ENCODE assay signal across 8 cellular contexts in genomic region chr14:50040401-50040775, GRCh38.
DNase-seq lines count a peak whose midpoint lies in the region; ATAC-seq lines count a peak whose summit lies in the region.

No MANE protein-coding gene starts in this region.

- H3K36me3 Mint-ChIP-seq in activated naive CD8-positive, alpha-beta T cell treated with anti-CD3 and anti-CD28 coated beads, Interleukin-2, amount 10 ng/mL, durations not matched to agents 7 days and 5 days, result peaks cover 51% of the 10 kb centered on the region

- no peaks in the 10 kb centered on the region for H3K9me3 Mint-ChIP-seq in activated naive CD8-positive, alpha-beta T cell treated with anti-CD3 and anti-CD28 coated beads, Interleukin-2, amount 10 ng/mL, durations not matched to agents 7 days and 5 days

- ATAC-seq in GM19463 (IDR thresholded peaks at IDR 0.05; ENCODE audit: unreplicated experiment), result peak; percentile 21
- peak; percentile 61 for ATAC-seq in activated naive CD8-positive, alpha-beta T cell treated with anti-CD3 and anti-CD28 coated beads, Interleukin-2, amount 10 ng/mL, durations not matched to agents 7 days and 5 days (ENCODE audit: low read depth)
- ATAC-seq in HG03457 (IDR thresholded peaks at IDR 0.05; ENCODE audit: unreplicated experiment), result no peak

- H3K27me3 Mint-ChIP-seq in activated naive CD8-positive, alpha-beta T cell treated with anti-CD3 and anti-CD28 coated beads, Interleukin-2, amount 10 ng/mL, durations not matched to agents 7 days and 5 days, result no peaks in the 10 kb centered on the region

- POLR2A ChIA-PET in activated naive CD8-positive, alpha-beta T cell treated with anti-CD3 and anti-CD28 coated beads, Interleukin-2, amount 10 ng/mL, durations not matched to agents 7 days and 5 days (lab: Charles Lee), result interaction anchor here (0.6 to 7.1 kb wide), 12 partner anchors 21 to 188 kb away, joined by 3 to 85 read pairs (median 6); partner anchors contain the start of gene NEMF

- peaks cover 61% of the 10 kb centered on the region for H3K4me1 Mint-ChIP-seq in activated naive CD8-positive, alpha-beta T cell treated with anti-CD3 and anti-CD28 coated beads, Interleukin-2, amount 10 ng/mL, durations not matched to agents 7 days and 5 days

- peak; percentile 64 for DNase-seq in 8988T
- DNase-seq in RKO (ENCODE audit: low spot score), result peak; percentile 48
- peak; percentile 50 for DNase-seq in activated naive CD8-positive, alpha-beta T cell treated with anti-CD3 and anti-CD28 coated beads, Interleukin-2, amount 10 ng/mL, durations not matched to agents 7 days and 5 days
- peak; percentile 38 for DNase-seq in medulla oblongata (ENCODE audit: extremely low spot score)
- no peak for DNase-seq in NCI-H345 (lab: John Stamatoyannopoulos, UW)
- DNase-seq in NCI-H2196 (lab: John Stamatoyannopoulos, UW; ENCODE audit: unreplicated experiment), result no peak

- peak overlapping the region; percentile 87 for H3K4me3 Mint-ChIP-seq in activated naive CD8-positive, alpha-beta T cell treated with anti-CD3 and anti-CD28 coated beads, Interleukin-2, amount 10 ng/mL, durations not matched to agents 7 days and 5 days

- H3K27ac Mint-ChIP-seq in activated naive CD8-positive, alpha-beta T cell treated with anti-CD3 and anti-CD28 coated beads, Interleukin-2, amount 10 ng/mL, durations not matched to agents 7 days and 5 days, result peak overlapping the region; percentile 98

Comparison
In these comparisons a context has a peak if more than half of its experiments do, and no peak if none do; other contexts are left out.
1. DNase-seq: peak in 8988T (single experiment), RKO (single experiment), activated naive CD8-positive, alpha-beta T cell treated with anti-CD3 and anti-CD28 coated beads, Interleukin-2, amount 10 ng/mL, durations not matched to agents 7 days and 5 days (single experiment) and medulla oblongata (single experiment); none in NCI-H345 (single experiment) and NCI-H2196 (single experiment).